Comparison of ENCODE assay signal across 11 cellular contexts in the genomic region with DNA sequence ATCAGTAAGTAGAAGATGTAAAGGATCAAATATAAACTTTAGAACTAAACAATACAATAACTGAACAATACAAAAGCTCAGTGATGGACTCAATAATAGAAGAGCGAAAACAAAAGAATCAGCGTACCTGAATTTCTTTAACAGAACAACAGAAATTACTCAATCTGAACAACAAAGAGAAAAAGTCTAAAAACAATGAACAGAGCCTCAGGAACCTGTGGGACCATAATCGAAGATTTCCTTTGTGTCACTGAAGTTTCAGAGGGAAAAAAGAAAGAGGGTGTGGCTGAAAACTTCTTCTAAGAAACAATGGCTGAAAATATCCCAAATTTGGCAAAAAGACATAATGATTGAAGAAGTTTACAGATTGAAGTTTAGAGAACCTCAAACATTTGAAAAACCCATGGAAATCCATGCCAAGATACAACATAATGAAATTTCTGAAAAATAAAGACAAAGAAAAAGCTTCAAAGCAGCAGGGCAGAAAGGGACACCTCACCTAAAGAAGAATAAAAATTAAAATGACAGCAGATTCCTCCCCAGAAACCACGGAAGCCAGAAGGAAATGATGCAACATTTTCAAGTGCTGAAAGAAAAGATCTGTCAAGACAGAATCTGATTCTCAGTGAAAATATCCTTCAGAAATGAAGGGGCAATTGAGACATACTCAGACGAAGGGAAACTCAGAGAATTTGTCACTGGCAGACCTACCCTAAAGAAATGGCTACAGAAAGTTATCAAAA.
DNase-seq lines count a peak whose midpoint lies in the region; ATAC-seq lines count a peak whose summit lies in the region.
"Had no signal": no experiment of that assay in that cellular context is flagged by ENCODE, and none has a peak within 500 bp of the region (broad histone marks: within the 10 kb centered on the region; RNA-seq: fewer than 3 reads in every experiment).

No MANE protein-coding gene starts in this region.

- no peak for ATAC-seq in T-helper 17 cell
- ATAC-seq in HG02870 (IDR thresholded peaks at IDR 0.05; ENCODE audit: unreplicated experiment): no peak

- H3K27ac Mint-ChIP-seq in T-helper 17 cell: peak overlapping the region; percentile 72

- H3K4me1 Mint-ChIP-seq in T-helper 17 cell: peaks cover 24% of the 10 kb centered on the region

- H3K36me3 Mint-ChIP-seq in T-helper 17 cell (ENCODE audit: low read depth): peaks cover 4% of the 10 kb centered on the region

- DNase-seq in AG20443 (ENCODE audit: low spot score): peak; percentile 16
- DNase-seq in HT1080 (ENCODE audit: low read depth): peak; percentile 26
- no peak for DNase-seq in T-helper 17 cell
- no peak for DNase-seq in epithelial cell of prostate (ENCODE audit: low read depth, low spot score)
- no peak for DNase-seq in NCI-H510A (lab: John Stamatoyannopoulos, UW)
- DNase-seq in islet precursor cell: no peak
- no peak for DNase-seq in stimulated activated CD4-positive, alpha-beta T cell treated with anti-CD3 and anti-CD28 coated beads, Interleukin-15, amount 100 ng/mL, for 24 hours
- DNase-seq: foreskin melanocyte, NCI-H1105 treated with DMSO at 0.1 percent for 48 hours, SK-N-SH had no signal

- H3K27me3 Mint-ChIP-seq in T-helper 17 cell: no peaks in the 10 kb centered on the region

- no peaks in the 10 kb centered on the region for H3K9me3 ChIP-seq in T-helper 17 cell (ENCODE audit: control insufficient read depth, low read length, poor library complexity, severe bottlenecking)
- H3K9me3 ChIP-seq: SK-N-SH had no signal

- peak overlapping the region; percentile 76 for H3K4me3 Mint-ChIP-seq in T-helper 17 cell

- peak overlapping the region; percentile 58 for H3K27ac ChIP-seq in epithelial cell of prostate

Comparison
In these comparisons a context has a peak if more than half of its experiments do, and no peak if none do; other contexts are left out.
1. DNase-seq: peak in AG20443 (single experiment) and HT1080 (single experiment); none in T-helper 17 cell (0 of 3), epithelial cell of prostate (single experiment), NCI-H510A (single experiment), islet precursor cell (single experiment) and stimulated activated CD4-positive, alpha-beta T cell treated with anti-CD3 and anti-CD28 coated beads, Interleukin-15, amount 100 ng/mL, for 24 hours (single experiment).